17 cellular contexts compared by ENCODE assay signal in the genomic region with DNA sequence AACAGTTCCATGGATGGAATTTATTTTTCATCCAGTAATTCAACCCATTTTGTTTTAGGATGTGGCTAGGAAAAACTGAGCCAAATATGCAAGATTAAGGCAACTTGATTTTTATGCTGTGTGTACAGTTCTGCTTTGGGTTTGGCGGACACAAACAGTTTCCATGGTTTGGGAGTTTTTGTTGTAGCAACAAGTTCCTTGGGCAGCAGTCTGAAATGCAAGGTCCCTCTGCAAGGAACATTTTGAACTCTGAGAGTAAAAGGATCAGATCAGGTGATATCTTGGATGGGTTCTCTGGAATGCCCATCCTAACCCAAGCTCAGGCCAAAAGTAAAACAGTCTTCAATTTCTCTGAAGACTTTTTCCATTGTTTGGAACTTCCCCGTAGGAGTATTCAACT.
DNase-seq lines count a peak whose midpoint lies in the region; ATAC-seq and TF ChIP-seq lines count a peak whose summit lies in the region.
"Had no signal": no experiment of that assay in that cellular context is flagged by ENCODE, and none has a peak within 500 bp of the region (broad histone marks: within the 10 kb centered on the region; RNA-seq: fewer than 3 reads in every experiment).

No MANE protein-coding gene starts in this region.

- intact Hi-C loops in left ventricle myocardium superior (cut with micrococcal nuclease): no loop called here
- intact Hi-C loops in sigmoid colon (cut with DNase I): no loop called here
- intact Hi-C loops in posterior cingulate gyrus (cut with DNase I): no loop called here

- no peaks in the 10 kb centered on the region for H3K9me3 Mint-ChIP-seq in endothelial cell (ENCODE audit: unreplicated experiment)
- H3K9me3 Mint-ChIP-seq in effector memory CD8-positive, alpha-beta T cell: no peaks in the 10 kb centered on the region

- peak in 2 of 4 donors; percentile 56 to 58 for TF ChIP-seq EP300 in sigmoid colon (IDR thresholded peaks at IDR 0.05)

- H3K27ac ChIP-seq in sigmoid colon: peak overlapping the region; percentile 18 to 73 (median 58)
- H3K27ac ChIP-seq: hepatocyte, upper lobe of left lung had no signal

- H3K36me3 Mint-ChIP-seq in endothelial cell (ENCODE audit: low read depth, unreplicated experiment): no peaks in the 10 kb centered on the region
- no peaks in the 10 kb centered on the region for H3K36me3 Mint-ChIP-seq in effector memory CD8-positive, alpha-beta T cell (ENCODE audit: insufficient read depth)
- H3K36me3 Mint-ChIP-seq: activated CD8-positive, alpha-beta memory T cell treated with anti-CD3 and anti-CD28 coated beads, Interleukin-2, amount 10 ng/mL, durations not matched to agents 7 days and 5 days; CD4-positive, CD25-positive, alpha-beta regulatory T cell had no signal

- no peaks in the 10 kb centered on the region for H3K9me3 ChIP-seq in sigmoid colon
- H3K9me3 ChIP-seq: upper lobe of left lung had no signal

- H3K36me3 ChIP-seq in sigmoid colon: no peaks in the 10 kb centered on the region
- H3K36me3 ChIP-seq: upper lobe of left lung had no signal

- no peak overlapping the region for H3K4me3 Mint-ChIP-seq in endothelial cell (ENCODE audit: unreplicated experiment)
- no peak overlapping the region for H3K4me3 Mint-ChIP-seq in effector memory CD8-positive, alpha-beta T cell
- H3K4me3 Mint-ChIP-seq: activated CD8-positive, alpha-beta memory T cell treated with anti-CD3 and anti-CD28 coated beads, Interleukin-2, amount 10 ng/mL, durations not matched to agents 7 days and 5 days; CD4-positive, CD25-positive, alpha-beta regulatory T cell had no signal

- no peaks in the 10 kb centered on the region for H3K27me3 ChIP-seq in sigmoid colon
- H3K27me3 ChIP-seq: hepatocyte, upper lobe of left lung had no signal

- peak; percentile 73 for ATAC-seq in left ventricle myocardium superior
- no peak for ATAC-seq in effector memory CD8-positive, alpha-beta T cell (replicated peaks)
- ATAC-seq: activated CD8-positive, alpha-beta memory T cell treated with anti-CD3 and anti-CD28 coated beads, Interleukin-2, amount 10 ng/mL, durations not matched to agents 7 days and 5 days had no signal

- no peak overlapping the region for H3K4me3 ChIP-seq in sigmoid colon
- H3K4me3 ChIP-seq: hepatocyte, upper lobe of left lung had no signal

- H3K27me3 Mint-ChIP-seq in endothelial cell (ENCODE audit: unreplicated experiment): peaks cover 4% of the 10 kb centered on the region
- H3K27me3 Mint-ChIP-seq in effector memory CD8-positive, alpha-beta T cell: peaks cover 44 to 46% of the 10 kb centered on the region in 2 donors

- H3K27ac Mint-ChIP-seq in endothelial cell (ENCODE audit: unreplicated experiment): peak overlapping the region; percentile 1
- no peak overlapping the region for H3K27ac Mint-ChIP-seq in effector memory CD8-positive, alpha-beta T cell
- H3K27ac Mint-ChIP-seq: activated CD8-positive, alpha-beta memory T cell treated with anti-CD3 and anti-CD28 coated beads, Interleukin-2, amount 10 ng/mL, durations not matched to agents 7 days and 5 days had no signal

- peaks cover 14% of the 10 kb centered on the region for H3K4me1 Mint-ChIP-seq in endothelial cell (ENCODE audit: unreplicated experiment)
- H3K4me1 Mint-ChIP-seq in effector memory CD8-positive, alpha-beta T cell (ENCODE audit: low read depth in 2 of 2): no peaks in the 10 kb centered on the region
- H3K4me1 Mint-ChIP-seq: activated CD8-positive, alpha-beta memory T cell treated with anti-CD3 and anti-CD28 coated beads, Interleukin-2, amount 10 ng/mL, durations not matched to agents 7 days and 5 days; CD4-positive, CD25-positive, alpha-beta regulatory T cell had no signal

- peak; percentile 4 for DNase-seq in EH (ENCODE audit: low read depth)
- DNase-seq in endothelial cell (ENCODE audit: low spot score): no peak
- DNase-seq in left ventricle myocardium superior: no peak
- DNase-seq in sigmoid colon: no peak
- no peak for DNase-seq in GDM1 (lab: John Stamatoyannopoulos, UW)
- no peak for DNase-seq in posterior cingulate gyrus
- no peak for DNase-seq in effector memory CD8-positive, alpha-beta T cell
- DNase-seq in SIG-M5 (lab: John Stamatoyannopoulos, UW): no peak
- DNase-seq: activated CD8-positive, alpha-beta memory T cell treated with anti-CD3 and anti-CD28 coated beads, Interleukin-2, amount 10 ng/mL, durations not matched to agents 7 days and 5 days; activated effector memory CD4-positive, alpha-beta T cell treated with Interleukin-2 at 50 U/mL for 16 hours; CD4-positive, CD25-positive, alpha-beta regulatory T cell; GOT3; islet precursor cell; NCI-H2081; NCI-H524; upper lobe of left lung had no signal

- H3K4me1 ChIP-seq in sigmoid colon: peaks cover 0 to 35% (median 28%) of the 10 kb centered on the region in 4 donors
- H3K4me1 ChIP-seq: upper lobe of left lung had no signal

- no peak for TF ChIP-seq POLR2A in sigmoid colon (IDR thresholded peaks at IDR 0.05)

- no peak for TF ChIP-seq CTCF in endothelial cell (IDR thresholded peaks at IDR 0.05; ENCODE audit: unreplicated experiment)
- TF ChIP-seq CTCF in sigmoid colon (IDR thresholded peaks at IDR 0.05): no peak

- 81% methylated on average over 2 of the region's 2 CpGs for WGBS in sigmoid colon, 2 donors
